ENCODE assay signal across 9 cellular contexts in genomic region chr12:82383930-82384513, GRCh38.
A peak's percentile ranks its signal among the peaks of the same experiment; 100 is the strongest.
DNase-seq lines count a peak whose midpoint lies in the region; ATAC-seq and TF ChIP-seq lines count a peak whose summit lies in the region.
"Had no signal": no experiment of that assay in that cellular context is flagged by ENCODE, and none has a peak within 500 bp of the region (broad histone marks: within the 10 kb centered on the region; RNA-seq: fewer than 3 reads in every experiment).

No MANE protein-coding gene starts in this region.

- H3K9me2 ChIP-seq in DOHH2 (replicated peaks; ENCODE audit: control insufficient read depth, low read length) (no peaks in the 10 kb centered on the region), OCI-LY1 (ENCODE audit: low read depth, low read length) (no peaks in the 10 kb centered on the region)

- H4K20me1 ChIP-seq in DOHH2 (ENCODE audit: control insufficient read depth, insufficient read depth, low read depth, low read length) (no peaks in the 10 kb centered on the region), OCI-LY1 (ENCODE audit: insufficient read depth, low read length) (no peaks in the 10 kb centered on the region)

- CTCF ChIA-PET in HEK293 (lab: Yijun Ruan, JAX): interaction anchor here (0.6 to 0.9 kb wide), 2 partner anchors 239 to 763 kb away, joined by 3 to 4 read pairs; no protein-coding TSS in a partner anchor

- ATAC-seq in HG03097 (IDR thresholded peaks at IDR 0.05; ENCODE audit: low FRiP score, unreplicated experiment) (no peak), HG03521 (IDR thresholded peaks at IDR 0.05; ENCODE audit: unreplicated experiment) (no peak)
- ATAC-seq: K562 had no signal

- H3K4me1 ChIP-seq in DOHH2 (ENCODE audit: control insufficient read depth, low read length) (no peaks in the 10 kb centered on the region), HEK293 (ENCODE audit: control insufficient read depth, insufficient read depth, low read length) (no peaks in the 10 kb centered on the region), OCI-LY1 (ENCODE audit: insufficient read depth, low read length, severe bottlenecking) (no peaks in the 10 kb centered on the region)

- peak; percentile 38 for TF ChIP-seq CTCF in DOHH2 (IDR thresholded peaks at IDR 0.05; ENCODE audit: low read depth, low read length, poor library complexity, severe bottlenecking)
- TF ChIP-seq CTCF in HEK293 (tag by site-specific recombination; IDR thresholded peaks at IDR 0.05): peak; percentile 28; the same call in 1 of the 2 replicates
- TF ChIP-seq CTCF in OCI-LY1 (IDR thresholded peaks at IDR 0.05; ENCODE audit: low read length): peak; percentile 51; the same call in 1 of the 2 replicates
- TF ChIP-seq CTCF in fibroblast of pulmonary artery (IDR thresholded peaks at IDR 0.05; ENCODE audit: low read length, missing control alignments): peak; percentile 74

- peak; percentile 62 for DNase-seq in fibroblast of pulmonary artery (ENCODE audit: low read depth)
- DNase-seq in GOT3 (lab: John Stamatoyannopoulos, UW): no peak
- no peak for DNase-seq in activated CD4-positive, CD25-positive, alpha-beta regulatory T cell treated with anti-CD3 and anti-CD28 coated beads, Interleukin-2, amount 50 U/mL, for 72 hours

- H2AFZ ChIP-seq in OCI-LY1 (ENCODE audit: low read length): no peak overlapping the region; the same call in 1 of the 2 replicates

- H3K9me3 ChIP-seq in DOHH2 (ENCODE audit: control insufficient read depth, insufficient read depth, low read length) (no peaks in the 10 kb centered on the region), HEK293 (ENCODE audit: control insufficient read depth, insufficient read depth, low read depth, low read length) (no peaks in the 10 kb centered on the region), OCI-LY1 (ENCODE audit: low read length) (no peaks in the 10 kb centered on the region)

- H3F3A ChIP-seq in DOHH2 (ENCODE audit: control insufficient read depth, insufficient read depth) (no peaks in the 10 kb centered on the region), OCI-LY1 (ENCODE audit: insufficient read depth, low read length) (no peaks in the 10 kb centered on the region)

- H3K79me2 ChIP-seq in DOHH2 (ENCODE audit: control insufficient read depth, low read length): no peaks in the 10 kb centered on the region
- no peaks in the 10 kb centered on the region for H3K79me2 ChIP-seq in OCI-LY1 (ENCODE audit: insufficient read depth, low read length)

- H3K36me3 ChIP-seq in DOHH2 (ENCODE audit: control insufficient read depth, low read length) (no peaks in the 10 kb centered on the region), HEK293 (ENCODE audit: control insufficient read depth in 2 of 2, insufficient read depth in 1 of 2, low read length in 2 of 2) (no peaks in the 10 kb centered on the region), OCI-LY1 (ENCODE audit: insufficient read depth, low read length) (no peaks in the 10 kb centered on the region)

- no peak overlapping the region for H3K9ac ChIP-seq in OCI-LY1 (ENCODE audit: low read length)

- H3K4me2 ChIP-seq in DOHH2 (ENCODE audit: low read length) (no peak overlapping the region), OCI-LY1 (ENCODE audit: low read length) (no peak overlapping the region)

- H3K27ac ChIP-seq in DOHH2 (ENCODE audit: low read depth, low read length) (no peak overlapping the region), HEK293 (ENCODE audit: extremely low read depth, low read depth, low read length) (no peak overlapping the region), OCI-LY1 (ENCODE audit: low read depth, low read length, poor library complexity, severe bottlenecking) (no peak overlapping the region)

- H3K4me3 ChIP-seq in DOHH2 (ENCODE audit: low read length) (no peak overlapping the region), HEK293 (ENCODE audit: low read depth, low read length) (no peak overlapping the region), OCI-LY1 (ENCODE audit: low read depth, low read length, poor library complexity, severe bottlenecking) (no peak overlapping the region), fibroblast of pulmonary artery (replicated peaks; ENCODE audit: low read depth, low read length) (no peak overlapping the region)
- H3K4me3 ChIP-seq: K562 had no signal

- POLR2A ChIA-PET in HEK293 (lab: Yijun Ruan, JAX): no interaction called here

- no peaks in the 10 kb centered on the region for H3K27me3 ChIP-seq in DOHH2 (ENCODE audit: control insufficient read depth, low read length)
- no peaks in the 10 kb centered on the region for H3K27me3 ChIP-seq in OCI-LY1 (ENCODE audit: insufficient read depth, low read length)

TF ChIP-seq in HEK293, 187 proteins besides CTCF, POLR2A, EP300 and RAD21:
- TF ChIP-seq ZBTB21 (tag by site-specific recombination; IDR thresholded peaks at IDR 0.05): no peak
- TF ChIP-seq ZNF654 (tag by site-specific recombination; IDR thresholded peaks at IDR 0.05; ENCODE audit: low read depth): peak; percentile 76
